ENCODE assay signal across 1 cellular context in genomic region chr20:64056889-64057627, GRCh38.
TF ChIP-seq lines count a peak whose summit lies in the region.

No MANE protein-coding gene starts in this region.

TF ChIP-seq in HepG2, 621 proteins besides CTCF, POLR2A, EP300 and RAD21 (continued from another document and continues in another):
- TF ChIP-seq REST (IDR thresholded peaks at IDR 0.05; ENCODE audit: borderline replicate concordance in 1 of 2, low read depth in 1 of 2, low read length in 2 of 2) (no peak), ZNF18 (CRISPR knock-in tag; IDR thresholded peaks at IDR 0.05; ENCODE audit: insufficient replicate concordance) (no peak), ZNF446 (CRISPR knock-in tag; IDR thresholded peaks at IDR 0.05) (peak; percentile 78; the same call in 1 of the 2 replicates), ZNF30 (CRISPR knock-in tag; IDR thresholded peaks at IDR 0.05) (peak; percentile 77; the same call in 1 of the 2 replicates), ZNF318 (CRISPR knock-in tag; IDR thresholded peaks at IDR 0.05) (no peak), CBX1 (IDR thresholded peaks at IDR 0.05; ENCODE audit: low read depth) (no peak), CREB1 (IDR thresholded peaks at IDR 0.05) (no peak), CREB1 (CRISPR knock-in tag; IDR thresholded peaks at IDR 0.05) (no peak), ZNF256 (CRISPR knock-in tag; conservative IDR thresholded peaks at IDR 0.05) (peak; percentile 54; the same call in 1 of the 2 replicates), AGO2 (optimal IDR thresholded peaks at IDR 0.05; ENCODE audit: low read depth, low read length) (peak; percentile 70), NRL (CRISPR knock-in tag; IDR thresholded peaks at IDR 0.05; ENCODE audit: borderline replicate concordance) (peak; percentile 94), ZNF274 (CRISPR knock-in tag; IDR thresholded peaks at IDR 0.05) (peak; percentile 92), ZHX1 (CRISPR knock-in tag; IDR thresholded peaks at IDR 0.05; ENCODE audit: low read depth) (peak; percentile 57; the same call in 1 of the 2 replicates), RFX3 (CRISPR knock-in tag; IDR thresholded peaks at IDR 0.05) (no peak), AFF4 (CRISPR knock-in tag; IDR thresholded peaks at IDR 0.05) (no peak; the same call in 1 of the 2 replicates), BHLHE40 (IDR thresholded peaks at IDR 0.05; ENCODE audit: low read length) (no peak; the same call in 1 of the 2 replicates), ZNF704 (CRISPR knock-in tag; IDR thresholded peaks at IDR 0.05; ENCODE audit: borderline replicate concordance) (0 out of 2 replicates have a peak, but pooled peaks have one; percentile 50), HNRNPUL1 (IDR thresholded peaks at IDR 0.05; ENCODE audit: low read depth, low read length) (no peak), SRY (CRISPR knock-in tag; IDR thresholded peaks at IDR 0.05) (peak; percentile 88; the same call in 1 of the 2 replicates), TEAD3 (CRISPR knock-in tag; optimal IDR thresholded peaks at IDR 0.05; ENCODE audit: borderline replicate concordance) (peak; percentile 2), ZNF264 (CRISPR knock-in tag; IDR thresholded peaks at IDR 0.05) (no peak), ZKSCAN5 (CRISPR knock-in tag; IDR thresholded peaks at IDR 0.05) (0 out of 2 replicates have a peak, but pooled peaks have one; percentile 10), ZNF280D (CRISPR knock-in tag; IDR thresholded peaks at IDR 0.05) (no peak), ZNF512 (CRISPR knock-in tag; IDR thresholded peaks at IDR 0.05) (no peak)
